In the genomic region with DNA sequence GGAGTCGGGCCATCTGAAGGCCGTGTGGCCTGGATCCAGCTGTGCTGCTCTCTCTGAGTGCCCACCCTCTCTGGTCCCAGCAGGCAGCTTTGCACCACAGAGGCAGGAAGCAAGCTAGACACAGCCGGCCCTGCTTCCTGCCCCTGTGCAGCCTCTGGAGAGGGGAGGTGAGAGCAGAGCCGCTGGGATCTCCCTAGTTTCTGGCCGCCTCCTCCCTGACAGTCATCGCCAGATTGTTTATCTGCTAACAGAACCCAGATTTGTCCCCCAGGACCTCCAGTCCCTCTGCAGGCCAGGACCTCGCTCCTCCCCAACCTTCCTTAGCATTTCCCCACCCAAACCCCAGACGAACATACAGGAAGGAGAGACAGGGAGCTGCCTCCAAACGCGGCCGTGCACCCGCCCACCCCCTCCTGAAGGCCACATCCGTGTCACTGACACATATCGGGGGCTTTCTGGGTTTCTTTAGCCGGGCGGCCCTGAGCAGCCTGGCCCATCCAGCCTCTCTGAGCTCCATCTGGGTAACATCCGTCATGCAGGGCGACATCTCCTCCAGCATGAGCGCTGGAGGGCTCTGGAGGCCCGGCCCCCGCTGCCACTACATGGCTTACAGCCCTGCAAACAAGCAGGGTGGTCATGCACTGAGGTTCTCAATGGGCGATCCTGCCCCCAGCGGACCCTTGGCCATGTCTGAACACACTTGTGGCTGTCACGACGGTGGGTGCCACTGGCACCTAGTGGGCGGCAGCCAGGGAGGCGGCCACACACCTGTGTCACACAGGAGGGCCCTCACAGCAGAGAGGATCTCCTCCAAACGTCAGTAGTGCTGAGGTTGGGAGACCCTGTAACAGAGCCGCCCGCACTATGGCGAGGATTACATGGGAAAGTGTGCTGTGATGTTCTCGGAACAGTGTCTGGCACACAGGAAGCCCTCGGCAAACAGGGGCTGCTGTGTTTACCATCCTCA, we compare ENCODE assay signal across 1 cellular context.
TF ChIP-seq lines count a peak whose summit lies in the region.

No MANE protein-coding gene starts in this region.

TF ChIP-seq in endothelial cell of umbilical vein, 7 proteins besides CTCF, POLR2A, EP300 and RAD21 (continued from another document):
- TF ChIP-seq, protein P1, sequence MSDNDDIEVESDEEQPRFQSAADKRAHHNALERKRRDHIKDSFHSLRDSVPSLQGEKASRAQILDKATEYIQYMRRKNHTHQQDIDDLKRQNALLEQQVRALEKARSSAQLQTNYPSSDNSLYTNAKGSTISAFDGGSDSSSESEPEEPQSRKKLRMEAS (IDR thresholded peaks at IDR 0.05; ENCODE audit: insufficient read depth, insufficient read length): no peak
- TF ChIP-seq EZH2 (IDR thresholded peaks at IDR 0.05; ENCODE audit: borderline replicate concordance, low read depth, low read length, severe bottlenecking): no peak
- no peak for TF ChIP-seq MYC (IDR thresholded peaks at IDR 0.05; ENCODE audit: low read depth, low read length)
- no peak for TF ChIP-seq JUN (IDR thresholded peaks at IDR 0.05; ENCODE audit: borderline replicate concordance, insufficient read depth, insufficient read length, low read depth)
